Comparison of ENCODE assay signal across 18 cellular contexts in the genomic region with DNA sequence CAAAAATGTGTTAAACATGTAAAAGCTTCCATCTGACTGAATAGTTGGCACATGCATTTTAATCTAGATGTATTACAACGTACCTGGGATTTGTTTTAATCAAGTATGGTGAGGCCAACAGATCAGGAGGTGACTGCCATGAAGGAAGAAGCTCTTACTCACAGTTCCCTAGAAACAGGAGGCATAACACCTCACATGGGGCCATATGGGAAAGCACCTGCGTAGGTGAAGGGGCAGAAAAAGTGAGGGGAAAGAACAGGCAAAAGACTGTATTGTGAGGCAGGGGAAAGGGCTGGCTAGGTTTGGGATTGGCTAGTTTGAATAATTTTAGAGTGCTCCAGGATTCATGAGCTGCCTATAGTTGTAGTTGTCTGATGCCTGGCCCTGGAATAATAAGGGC. TPM values are rescaled to one million over a fixed set of nuclear protein-coding genes. Genes with fewer than 3 reads are reported as not detected.
DNase-seq lines count a peak whose midpoint lies in the region; ATAC-seq and TF ChIP-seq lines count a peak whose summit lies in the region.
"Had no signal": no experiment of that assay in that cellular context is flagged by ENCODE, and none has a peak within 500 bp of the region (broad histone marks: within the 10 kb centered on the region; RNA-seq: fewer than 3 reads in every experiment).

No MANE protein-coding gene starts in this region.

- peaks cover 30% of the 10 kb centered on the region for H3K36me3 Mint-ChIP-seq in activated CD8-positive, alpha-beta memory T cell treated with anti-CD3 and anti-CD28 coated beads, Interleukin-2, amount 10 ng/mL, durations not matched to agents 7 days and 5 days
- peaks cover 36% of the 10 kb centered on the region for H3K36me3 Mint-ChIP-seq in activated CD4-positive, alpha-beta memory T cell treated with anti-CD3 and anti-CD28 coated beads for 36 hours

- WGBS in hepatocyte (ENCODE audit: low lambda C conversion rate, missing lambda C conversion rate) = 43% methylated on average over 2 of the region's 2 CpGs

- peaks cover 69% of the 10 kb centered on the region for H3K4me1 Mint-ChIP-seq in activated CD8-positive, alpha-beta memory T cell treated with anti-CD3 and anti-CD28 coated beads, Interleukin-2, amount 10 ng/mL, durations not matched to agents 7 days and 5 days
- H3K4me1 Mint-ChIP-seq in activated CD4-positive, alpha-beta memory T cell treated with anti-CD3 and anti-CD28 coated beads for 36 hours (ENCODE audit: low read depth) = peaks cover 85% of the 10 kb centered on the region

- DNase-seq in activated CD8-positive, alpha-beta memory T cell treated with anti-CD3 and anti-CD28 coated beads, Interleukin-2, amount 10 ng/mL, durations not matched to agents 7 days and 5 days = no peak
- no peak for DNase-seq in activated CD8-positive, alpha-beta memory T cell treated with anti-CD3 and anti-CD28 coated beads, Interleukin-2, amount 50 U/mL, for 48 hours
- DNase-seq in activated CD4-positive, alpha-beta memory T cell treated with anti-CD3 and anti-CD28 coated beads for 36 hours = peak; percentile 41
- DNase-seq in hepatocyte (ENCODE audit: low spot score) = no peak
- no peak for DNase-seq in stimulated activated naive CD8-positive, alpha-beta T cell treated with anti-CD3 and anti-CD28 coated beads, Interleukin-15, Interleukin-2, amounts not matched to agents 100 U/mL and 50 U/mL, for 24 hours
- no peak for DNase-seq in left cardiac atrium
- DNase-seq: aorta, GM23248, Karpas-422, NCI-H1092 treated with DMSO at 0.1 percent for 48 hours, NCI-H526 treated with DMSO at 0.1 percent for 48 hours, PC-9, small intestine had no signal

- H3K4me1 ChIP-seq in hepatocyte (ENCODE audit: insufficient read depth) = peaks cover 45% of the 10 kb centered on the region

- H2AFZ ChIP-seq in hepatocyte = no peak overlapping the region
- H2AFZ ChIP-seq: parathyroid adenoma, PC-9 had no signal

- CTCF ChIA-PET in activated CD8-positive, alpha-beta memory T cell treated with anti-CD3 and anti-CD28 coated beads, Interleukin-2, amount 10 ng/mL, durations not matched to agents 7 days and 5 days (lab: Charles Lee) = no interaction called here
- CTCF ChIA-PET in activated CD4-positive, alpha-beta memory T cell treated with anti-CD3 and anti-CD28 coated beads for 36 hours (lab: Charles Lee) = interaction anchor here (1.8 kb wide), 1 partner anchor 9 kb away, joined by 8 read pairs; no protein-coding TSS in a partner anchor

- ATAC-seq in activated CD8-positive, alpha-beta memory T cell treated with anti-CD3 and anti-CD28 coated beads, Interleukin-2, amount 10 ng/mL, durations not matched to agents 7 days and 5 days = no peak
- ATAC-seq in stimulated activated naive CD8-positive, alpha-beta T cell treated with anti-CD3 and anti-CD28 coated beads, Interleukin-15, Interleukin-2, amounts not matched to agents 100 U/mL and 50 U/mL, for 24 hours = peak; percentile 59
- ATAC-seq in GM18520 (IDR thresholded peaks at IDR 0.05; ENCODE audit: unreplicated experiment) (no peak), left cardiac atrium (no peak), HG02759 (IDR thresholded peaks at IDR 0.05; ENCODE audit: unreplicated experiment) (no peak)
- ATAC-seq: left lobe of liver, SK-N-SH treated with all-trans-retinoic acid at 6 μM for 48 hours had no signal

- POLR2A ChIA-PET in activated CD4-positive, alpha-beta memory T cell treated with anti-CD3 and anti-CD28 coated beads for 36 hours (lab: Charles Lee) = interaction anchor here (3.2 to 4.4 kb wide), 2 partner anchors 9 to 57 kb away, joined by 14 to 55 read pairs; a partner anchor contains a TSS

- peak overlapping the region; percentile 90 for H3K27ac ChIP-seq in hepatocyte
- H3K27ac ChIP-seq: parathyroid adenoma, PC-9 had no signal

- no peak overlapping the region for H3K4me3 Mint-ChIP-seq in activated CD8-positive, alpha-beta memory T cell treated with anti-CD3 and anti-CD28 coated beads, Interleukin-2, amount 10 ng/mL, durations not matched to agents 7 days and 5 days
- H3K4me3 Mint-ChIP-seq in activated CD4-positive, alpha-beta memory T cell treated with anti-CD3 and anti-CD28 coated beads for 36 hours = peak overlapping the region; percentile 4

- H3K79me2 ChIP-seq in hepatocyte = peaks cover 18% of the 10 kb centered on the region
- H3K79me2 ChIP-seq: parathyroid adenoma had no signal

- H3K9me3 ChIP-seq in hepatocyte (ENCODE audit: low read depth) = no peaks in the 10 kb centered on the region

- intact Hi-C loops in activated CD4-positive, alpha-beta memory T cell treated with anti-CD3 and anti-CD28 coated beads for 36 hours (cut with micrococcal nuclease) = no loop called here
- intact Hi-C loops in left cardiac atrium (cut with DNase I) = no loop called here

- H3K4me3 ChIP-seq in hepatocyte = no peak overlapping the region
- H3K4me3 ChIP-seq: PC-9 had no signal

- H3K36me3 ChIP-seq in hepatocyte (replicated peaks; ENCODE audit: insufficient read depth, low read depth) = no peaks in the 10 kb centered on the region

- peak overlapping the region; percentile 7 for H3K27ac Mint-ChIP-seq in activated CD8-positive, alpha-beta memory T cell treated with anti-CD3 and anti-CD28 coated beads, Interleukin-2, amount 10 ng/mL, durations not matched to agents 7 days and 5 days
- peak overlapping the region; percentile 90 for H3K27ac Mint-ChIP-seq in activated CD4-positive, alpha-beta memory T cell treated with anti-CD3 and anti-CD28 coated beads for 36 hours

- H4K20me1 ChIP-seq in hepatocyte (ENCODE audit: insufficient read depth, poor library complexity, severe bottlenecking) = no peaks in the 10 kb centered on the region

- no peaks in the 10 kb centered on the region for H3K27me3 Mint-ChIP-seq in activated CD8-positive, alpha-beta memory T cell treated with anti-CD3 and anti-CD28 coated beads, Interleukin-2, amount 10 ng/mL, durations not matched to agents 7 days and 5 days
- H3K27me3 Mint-ChIP-seq in activated CD4-positive, alpha-beta memory T cell treated with anti-CD3 and anti-CD28 coated beads for 36 hours = no peaks in the 10 kb centered on the region

- H3K9me2 ChIP-seq in hepatocyte (replicated peaks; ENCODE audit: insufficient read depth) = no peaks in the 10 kb centered on the region

- no peaks in the 10 kb centered on the region for H3K27me3 ChIP-seq in hepatocyte

- no peak for TF ChIP-seq CTCF in hepatocyte (IDR thresholded peaks at IDR 0.05; ENCODE audit: poor library complexity)

- H3K9me3 Mint-ChIP-seq in activated CD8-positive, alpha-beta memory T cell treated with anti-CD3 and anti-CD28 coated beads, Interleukin-2, amount 10 ng/mL, durations not matched to agents 7 days and 5 days (ENCODE audit: low read depth) = no peaks in the 10 kb centered on the region
- no peaks in the 10 kb centered on the region for H3K9me3 Mint-ChIP-seq in activated CD4-positive, alpha-beta memory T cell treated with anti-CD3 and anti-CD28 coated beads for 36 hours

- H3K4me2 ChIP-seq in hepatocyte = no peak overlapping the region

RNA-seq across cellular contexts. Expression of a gene that starts 9.6 kb away (rescaled TPM):
- total RNA-seq in activated CD8-positive, alpha-beta memory T cell treated with anti-CD3 and anti-CD28 coated beads, Interleukin-2, amount 10 ng/mL, durations not matched to agents 7 days and 5 days = 10 to 100 TPM; 79.8 to 86.4 TPM
- total RNA-seq in activated CD4-positive, alpha-beta memory T cell treated with anti-CD3 and anti-CD28 coated beads for 36 hours = 100 to 1,000 TPM; 181 to 194 TPM
- total RNA-seq in hepatocyte (27.3 and 37.0 TPM in 2 replicates), left cardiac atrium (10 to 100 TPM; 24.8 to 29.0 TPM)
- 24.7 and 30.1 TPM in 2 replicates for polyA plus RNA-seq in hepatocyte

RNA-seq across cellular contexts. Expression of a gene that starts 57.3 kb away (rescaled TPM):
- total RNA-seq in activated CD8-positive, alpha-beta memory T cell treated with anti-CD3 and anti-CD28 coated beads, Interleukin-2, amount 10 ng/mL, durations not matched to agents 7 days and 5 days = 10 to 100 TPM; 33.6 to 35.7 TPM
- total RNA-seq in activated CD4-positive, alpha-beta memory T cell treated with anti-CD3 and anti-CD28 coated beads for 36 hours = 10 to 100 TPM; 48.5 to 49.4 TPM
- total RNA-seq in hepatocyte (49.3 and 62.3 TPM in 2 replicates), left cardiac atrium (10 to 100 TPM; 27.7 to 37.0 TPM)
- 24.7 and 26.5 TPM in 2 replicates for polyA plus RNA-seq in hepatocyte
